In the genomic region with DNA sequence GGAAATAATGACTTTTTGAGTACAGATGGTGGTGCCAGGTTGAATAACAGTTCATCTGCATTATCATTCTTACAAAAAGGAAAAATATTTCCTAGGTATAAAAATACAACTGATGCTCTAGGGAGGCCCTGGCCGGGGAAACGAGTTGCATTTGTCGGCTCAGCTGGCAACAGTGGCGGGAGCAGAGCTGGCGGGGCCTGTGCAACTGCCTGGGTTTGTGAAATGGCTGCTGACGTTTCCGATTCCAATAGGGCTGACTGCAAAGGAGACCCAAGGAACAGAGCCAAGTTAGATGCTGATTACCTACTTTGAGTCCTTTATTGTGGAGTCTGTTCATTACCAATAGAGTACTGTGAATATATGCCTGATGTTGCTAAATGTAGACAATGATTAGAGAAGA, we compare ENCODE assay signal across 19 cellular contexts. TPM values are rescaled to one million over a fixed set of nuclear protein-coding genes. Genes with fewer than 3 reads are reported as not detected.
A peak's percentile ranks its signal among the peaks of the same experiment; 100 is the strongest.
DNase-seq lines count a peak whose midpoint lies in the region; ATAC-seq and TF ChIP-seq lines count a peak whose summit lies in the region.
"Had no signal": no experiment of that assay in that cellular context is flagged by ENCODE, and none has a peak within 500 bp of the region (broad histone marks: within the 10 kb centered on the region; RNA-seq: fewer than 3 reads in every experiment).

No MANE protein-coding gene starts in this region.

- H3K36me3 ChIP-seq in CD4-positive, CD25-positive, alpha-beta regulatory T cell (ENCODE audit: control insufficient read depth, insufficient read depth, low read length): peaks cover 81% of the 10 kb centered on the region

- H3K9ac ChIP-seq in H9 (ENCODE audit: extremely low read depth, insufficient read length, low read length): no peak overlapping the region

- no peaks in the 10 kb centered on the region for H3K27me3 ChIP-seq in CD4-positive, CD25-positive, alpha-beta regulatory T cell (ENCODE audit: control insufficient read depth, insufficient read depth, low read length)
- no peaks in the 10 kb centered on the region for H3K27me3 ChIP-seq in H9 (ENCODE audit: insufficient read depth, low read length)
- H3K27me3 ChIP-seq: Peyer's patch had no signal

- no peak overlapping the region for H3K14ac ChIP-seq in H9 (ENCODE audit: insufficient read depth, low read length)

- H4K20me1 ChIP-seq in H9 (ENCODE audit: control insufficient read depth, insufficient read depth, insufficient read length): no peaks in the 10 kb centered on the region

- peaks cover 8% of the 10 kb centered on the region; the same call in 1 of the 2 replicates for H3K79me2 ChIP-seq in H9 (ENCODE audit: insufficient read depth, low read length)

- H3K4ac ChIP-seq in H9 (ENCODE audit: low read depth, low read length): no peak overlapping the region

- ATAC-seq in CD4-positive, CD25-positive, alpha-beta regulatory T cell (ENCODE audit: low read depth in 2 of 2): no peak
- ATAC-seq in GM21786 (IDR thresholded peaks at IDR 0.05; ENCODE audit: unreplicated experiment) (no peak), HG03460 (IDR thresholded peaks at IDR 0.05; ENCODE audit: unreplicated experiment) (no peak)

- peaks cover 0 to 1% (median 0%) of the 10 kb centered on the region in 7 donors for H3K9me3 Mint-ChIP-seq in CD4-positive, CD25-positive, alpha-beta regulatory T cell
- H3K9me3 Mint-ChIP-seq in H9: no peaks in the 10 kb centered on the region
- H3K9me3 Mint-ChIP-seq: CD8-positive, alpha-beta memory T cell had no signal

- no peaks in the 10 kb centered on the region for H3K27me3 Mint-ChIP-seq in CD4-positive, CD25-positive, alpha-beta regulatory T cell
- H3K27me3 Mint-ChIP-seq in H9 (ENCODE audit: low read depth): no peaks in the 10 kb centered on the region
- H3K27me3 Mint-ChIP-seq: B cell; CD8-positive, alpha-beta memory T cell had no signal

- H2BK120ac ChIP-seq in H9 (ENCODE audit: low read depth, low read length, poor library complexity, severe bottlenecking): no peak overlapping the region

- no peak overlapping the region for H2BK20ac ChIP-seq in H9 (ENCODE audit: low read depth, low read length, poor library complexity, severe bottlenecking)

- H3K4me1 ChIP-seq in CD4-positive, CD25-positive, alpha-beta regulatory T cell (ENCODE audit: control insufficient read depth, insufficient read depth, low read length, poor library complexity, severe bottlenecking): no peaks in the 10 kb centered on the region
- H3K4me1 ChIP-seq in H9 (ENCODE audit: insufficient read depth, low read length): peaks cover 2% of the 10 kb centered on the region; the same call in 1 of the 2 replicates
- H3K4me1 ChIP-seq: Peyer's patch had no signal

- H3K4me1 Mint-ChIP-seq in CD4-positive, CD25-positive, alpha-beta regulatory T cell: peaks cover 8 to 29% (median 19%) of the 10 kb centered on the region in 4 donors
- H3K4me1 Mint-ChIP-seq in H9: peaks cover 30 to 31% of the 10 kb centered on the region in 2 experiments

- no peak overlapping the region for H3K23ac ChIP-seq in H9 (ENCODE audit: insufficient read length, low read depth, low read length)

- no peaks in the 10 kb centered on the region for H3K9me3 ChIP-seq in CD4-positive, CD25-positive, alpha-beta regulatory T cell (ENCODE audit: control insufficient read depth in 2 of 2, low read length in 2 of 2)
- H3K9me3 ChIP-seq in H9 (ENCODE audit: control insufficient read depth, low read depth, low read length): no peaks in the 10 kb centered on the region
- H3K9me3 ChIP-seq: HAP-1, Peyer's patch had no signal

- H3K79me1 ChIP-seq in H9 (ENCODE audit: insufficient read depth, low read depth, low read length, poor library complexity, severe bottlenecking): peaks cover 5% of the 10 kb centered on the region

- H2BK5ac ChIP-seq in H9 (ENCODE audit: insufficient read length, low read length): no peak overlapping the region

- H4K8ac ChIP-seq in H9 (replicated peaks; ENCODE audit: insufficient read length, low read depth, low read length): no peak overlapping the region

- H3K56ac ChIP-seq in H9 (ENCODE audit: insufficient read length, low read depth, low read length): no peak overlapping the region

- WGBS in H9 (ENCODE audit: extremely low coverage, insufficient read length, low lambda C conversion rate): no CpG with 5 or more reads among the region's 7 CpGs

- H2AFZ ChIP-seq in H9 (ENCODE audit: low read length): no peak overlapping the region

- no peak overlapping the region for H3K4me3 Mint-ChIP-seq in CD4-positive, CD25-positive, alpha-beta regulatory T cell
- H3K4me3 Mint-ChIP-seq in H9: no peak overlapping the region; a peak in 2 of 5 replicates
- H3K4me3 Mint-ChIP-seq: B cell; CD8-positive, alpha-beta memory T cell had no signal

- no peak for TF ChIP-seq CTCF in H9 (conservative IDR thresholded peaks at IDR 0.05)

- peaks cover 54% of the 10 kb centered on the region for H3K36me3 Mint-ChIP-seq in CD4-positive, CD25-positive, alpha-beta regulatory T cell
- H3K36me3 Mint-ChIP-seq in H9 (ENCODE audit: insufficient read depth in 1 of 3, low read depth in 3 of 3): peaks cover 44 to 90% (median 88%) of the 10 kb centered on the region in 3 experiments

- H2BK12ac ChIP-seq in H9 (ENCODE audit: insufficient read length, low read depth, low read length): no peak overlapping the region

- DNase-seq in CD4-positive, CD25-positive, alpha-beta regulatory T cell: no peak
- DNase-seq in H9 (no peak), caudate nucleus (lab: John Stamatoyannopoulos, UW) (peak in 10 of 61 donors; percentile 2 to 35 (median 8)), middle frontal gyrus (ENCODE audit: extremely low spot score, low spot score) (peak; percentile 35), mesenteric fat pad (ENCODE audit: low spot score) (no peak)
- DNase-seq: ACHN; CD8-positive, alpha-beta memory T cell; DND-41; GF-D8; NCI-H1417; NCI-H1930; NCI-H2171 treated with DMSO at 0.1 percent for 48 hours; NCI-H510A; Peyer's patch; Right ventricle myocardium superior had no signal

- H4K91ac ChIP-seq in H9 (ENCODE audit: insufficient read length, low read depth, low read length): no peak overlapping the region

- H3K4me3 ChIP-seq in CD4-positive, CD25-positive, alpha-beta regulatory T cell (ENCODE audit: low read depth, low read length): no peak overlapping the region
- H3K4me3 ChIP-seq: HAP-1, Peyer's patch had no signal

- no peak overlapping the region for H3K18ac ChIP-seq in H9 (ENCODE audit: insufficient read length, low read depth, low read length)

- no peak overlapping the region for H3K27ac ChIP-seq in CD4-positive, CD25-positive, alpha-beta regulatory T cell (ENCODE audit: insufficient read depth, low read length, poor library complexity, severe bottlenecking)
- H3K27ac ChIP-seq in H9 (ENCODE audit: insufficient read length, low read depth, low read length): no peak overlapping the region
- peak overlapping the region; percentile 20 for H3K27ac ChIP-seq in caudate nucleus (ENCODE audit: low read depth, low read length)
- H3K27ac ChIP-seq: Peyer's patch had no signal

- no peak overlapping the region for H3K4me2 ChIP-seq in H9 (ENCODE audit: insufficient read depth, insufficient read length, low read length)

- no peaks in the 10 kb centered on the region for H3K23me2 ChIP-seq in H9 (ENCODE audit: insufficient read length, low read depth, low read length, poor library complexity, severe bottlenecking)

- peak overlapping the region in 2 of 3 donors; percentile 0 to 65 for H3K27ac Mint-ChIP-seq in CD4-positive, CD25-positive, alpha-beta regulatory T cell
- H3K27ac Mint-ChIP-seq in H9: peak overlapping the region; percentile 0 to 78 (median 75); a peak in 5 of 7 replicates
- H3K27ac Mint-ChIP-seq: B cell had no signal

- no peak overlapping the region for H4K5ac ChIP-seq in H9 (ENCODE audit: insufficient read length, low read depth, low read length)

- H3T11ph ChIP-seq in H9 (ENCODE audit: low read length): no peak overlapping the region

- H2BK15ac ChIP-seq in H9 (ENCODE audit: low read depth, low read length): no peak overlapping the region

- no peak overlapping the region for H2AK5ac ChIP-seq in H9 (ENCODE audit: insufficient read length, low read length)

RNA-seq across cellular contexts. Expression of gene PHLDA1, which starts 25.7 kb away (rescaled TPM):
- total RNA-seq in CD4-positive, CD25-positive, alpha-beta regulatory T cell: 42.0 TPM
- 1 to 10 TPM; 1.1 to 2.0 (median 1.5) TPM for polyA plus RNA-seq in CD4-positive, CD25-positive, alpha-beta regulatory T cell
- total RNA-seq in H9 (2021) (106 TPM in 2 replicates), mesenteric fat pad (45.7 TPM)

RNA-seq across cellular contexts. Expression of gene NAP1L1, which starts 27.2 kb away (rescaled TPM):
- 592 TPM for total RNA-seq in CD4-positive, CD25-positive, alpha-beta regulatory T cell
- polyA plus RNA-seq in CD4-positive, CD25-positive, alpha-beta regulatory T cell: 100 to 1,000 TPM; 173 to 229 (median 206) TPM
- total RNA-seq in H9 (2021) (988 and 1,012 TPM in 2 replicates), mesenteric fat pad (435 TPM)
